In genomic region chr10:86793696-86794095, GRCh38 we compare ENCODE assay signal across 18 cellular contexts.
"Had no signal": no experiment of that assay in that cellular context is flagged by ENCODE, and none has a peak within 500 bp of the region (broad histone marks: within the 10 kb centered on the region; RNA-seq: fewer than 3 reads in every experiment).

No MANE protein-coding gene starts in this region.

- DNase-seq: activated CD4-positive, alpha-beta T cell treated with anti-CD3 and anti-CD28 coated beads for 1 hour; activated CD4-positive, alpha-beta T cell treated with anti-CD3 and anti-CD28 coated beads, Interleukin-2, amount 50 U/mL, for 48 hours; activated CD8-positive, alpha-beta memory T cell treated with anti-CD3 and anti-CD28 coated beads, Interleukin-2, amount 10 ng/mL, durations not matched to agents 7 days and 5 days; activated naive CD4-positive, alpha-beta T cell treated with anti-CD3 and anti-CD28 coated beads, Interleukin-2, amount 10 ng/mL, durations not matched to agents 7 days and 5 days; activated T-cell treated with anti-CD3 and anti-CD28 coated beads, Interleukin-2, amount 50 U/mL, for 1 hour; central memory CD4-positive, alpha-beta T cell; cortex of kidney; effector CD4-positive, alpha-beta T cell; foreskin keratinocyte; naive thymus-derived CD8-positive, alpha-beta T cell; stimulated activated CD4-positive, alpha-beta T cell treated with anti-CD3 and anti-CD28 coated beads, Interleukin-1b, Interleukin-23, amount 100 ng/mL, for 48 hours; stomach; testis had no signal

- H3K9me3 Mint-ChIP-seq: activated naive CD4-positive, alpha-beta T cell treated with anti-CD3 and anti-CD28 coated beads, Interleukin-2, amount 10 ng/mL, durations not matched to agents 7 days and 5 days; activated T-helper 2 cell treated with anti-CD3 and anti-CD28 coated beads, Interferon-gamma antibody, Interleukin-2, Interleukin-4, amounts not matched to agents 10 μg/mL and 5 μg/mL and 100 μg/mL, durations not matched to agents 14 hours and 24 hours and 36 hours; naive thymus-derived CD8-positive, alpha-beta T cell had no signal

- H3K4me3 Mint-ChIP-seq: activated CD8-positive, alpha-beta memory T cell treated with anti-CD3 and anti-CD28 coated beads, Interleukin-2, amount 10 ng/mL, durations not matched to agents 7 days and 5 days; activated naive CD4-positive, alpha-beta T cell treated with anti-CD3 and anti-CD28 coated beads, Interleukin-2, amount 10 ng/mL, durations not matched to agents 7 days and 5 days; naive thymus-derived CD8-positive, alpha-beta T cell had no signal

- H3K27me3 Mint-ChIP-seq: activated CD8-positive, alpha-beta memory T cell treated with anti-CD3 and anti-CD28 coated beads, Interleukin-2, amount 10 ng/mL, durations not matched to agents 7 days and 5 days; activated naive CD4-positive, alpha-beta T cell treated with anti-CD3 and anti-CD28 coated beads, Interleukin-2, amount 10 ng/mL, durations not matched to agents 7 days and 5 days; naive thymus-derived CD8-positive, alpha-beta T cell had no signal

- H3K27me3 ChIP-seq: foreskin keratinocyte, stomach, testis had no signal

- ATAC-seq: activated CD8-positive, alpha-beta memory T cell treated with anti-CD3 and anti-CD28 coated beads, Interleukin-2, amount 10 ng/mL, durations not matched to agents 7 days and 5 days; foreskin keratinocyte; naive thymus-derived CD8-positive, alpha-beta T cell; sciatic nerve had no signal

- H3K27ac ChIP-seq: foreskin keratinocyte, prostate gland, testis had no signal

- H3K36me3 ChIP-seq: prostate gland, stomach had no signal

- FAIRE-seq: urothelium cell line had no signal

- H3K27ac Mint-ChIP-seq: activated CD8-positive, alpha-beta memory T cell treated with anti-CD3 and anti-CD28 coated beads, Interleukin-2, amount 10 ng/mL, durations not matched to agents 7 days and 5 days; activated naive CD4-positive, alpha-beta T cell treated with anti-CD3 and anti-CD28 coated beads, Interleukin-2, amount 10 ng/mL, durations not matched to agents 7 days and 5 days; activated T-helper 2 cell treated with anti-CD3 and anti-CD28 coated beads, Interferon-gamma antibody, Interleukin-2, Interleukin-4, amounts not matched to agents 10 μg/mL and 5 μg/mL and 100 μg/mL, durations not matched to agents 14 hours and 24 hours and 36 hours; naive thymus-derived CD8-positive, alpha-beta T cell had no signal

- H3K4me3 ChIP-seq: lung, prostate gland, stomach, testis had no signal

- H3K36me3 Mint-ChIP-seq: naive thymus-derived CD8-positive, alpha-beta T cell had no signal

- H3K4me1 ChIP-seq: prostate gland had no signal

- H3K9me3 ChIP-seq: prostate gland, stomach, testis had no signal
